Comparison of ENCODE assay signal across 15 cellular contexts in genomic region chr16:84833142-84833495, GRCh38. TPM values are rescaled to one million over a fixed set of nuclear protein-coding genes. Genes with fewer than 3 reads are reported as not detected.
DNase-seq lines count a peak whose midpoint lies in the region; ATAC-seq, FAIRE-seq and TF ChIP-seq lines count a peak whose summit lies in the region.
"Had no signal": no experiment of that assay in that cellular context is flagged by ENCODE, and none has a peak within 500 bp of the region (broad histone marks: within the 10 kb centered on the region; RNA-seq: fewer than 3 reads in every experiment).

No MANE protein-coding gene starts in this region.

- H3K4me1 ChIP-seq in GM23248 (ENCODE audit: insufficient read depth): peaks cover 51% of the 10 kb centered on the region
- no peaks in the 10 kb centered on the region; a peak in 2 of 5 replicates for H3K4me1 ChIP-seq in K562 (replicated peaks in 1 of 2; ENCODE audit: control insufficient read depth in 2 of 2, insufficient read depth in 2 of 2, low read length in 2 of 2)
- peaks cover 84% of the 10 kb centered on the region for H3K4me1 ChIP-seq in skeletal muscle satellite cell (ENCODE audit: control insufficient read depth, insufficient read depth, low read length)
- no peaks in the 10 kb centered on the region for H3K4me1 ChIP-seq in small intestine (ENCODE audit: control insufficient read depth in 2 of 2, insufficient read depth in 1 of 2, low read depth in 1 of 2, low read length in 1 of 2)
- peaks cover 3 to 21% of the 10 kb centered on the region in 2 donors for H3K4me1 ChIP-seq in left lung

- 80 to 82% methylated on average over 10 of the region's 10 CpGs for WGBS in GM23248 (ENCODE audit: low coverage in 1 of 2, low lambda C conversion rate in 2 of 2, missing lambda C conversion rate in 2 of 2), 2 experiments
- WGBS in K562 (ENCODE audit: insufficient coverage, low coverage, missing lambda C conversion rate): 2% methylated on average over 10 of the region's 10 CpGs
- 69 to 84% (median 82%) methylated on average over 10 of the region's 10 CpGs for WGBS in small intestine, 3 donors

- H3K9me2 ChIP-seq in GM23248 (ENCODE audit: insufficient read depth): no peaks in the 10 kb centered on the region

- no peaks in the 10 kb centered on the region for H3K36me3 ChIP-seq in GM23248 (ENCODE audit: low read depth)
- no peaks in the 10 kb centered on the region for H3K36me3 ChIP-seq in K562 (ENCODE audit: control insufficient read depth, insufficient read depth, low read length)
- H3K36me3 ChIP-seq in skeletal muscle satellite cell (ENCODE audit: insufficient read depth, low read length): peaks cover 5% of the 10 kb centered on the region
- no peaks in the 10 kb centered on the region for H3K36me3 ChIP-seq in small intestine (ENCODE audit: control insufficient read depth in 2 of 2, insufficient read depth in 2 of 2, low read length in 2 of 2)
- no peaks in the 10 kb centered on the region for H3K36me3 ChIP-seq in left lung
- H3K36me3 ChIP-seq: WERI-Rb-1 had no signal

- H4K20me1 ChIP-seq in GM23248 (ENCODE audit: insufficient read depth): no peaks in the 10 kb centered on the region
- peaks cover 25% of the 10 kb centered on the region; the same call in 1 of the 2 replicates for H4K20me1 ChIP-seq in K562 (replicated peaks; ENCODE audit: control insufficient read depth, insufficient read depth, low read length)

- no peak overlapping the region for H2AFZ ChIP-seq in GM23248
- H2AFZ ChIP-seq in K562 (ENCODE audit: low read depth, low read length): no peak overlapping the region

- H3K9me1 ChIP-seq in K562 (ENCODE audit: control insufficient read depth, insufficient read depth, low read length): no peaks in the 10 kb centered on the region

- ATAC-seq in K562 (no peak), left lobe of liver (peak; percentile 29), left lung (no peak)
- ATAC-seq: effector memory CD8-positive, alpha-beta T cell had no signal

- no peak for TF ChIP-seq EP300 in K562 (IDR thresholded peaks at IDR 0.05; ENCODE audit: low read length)

- H3K27me3 ChIP-seq in GM23248 (replicated peaks; ENCODE audit: insufficient read depth) (no peaks in the 10 kb centered on the region), K562 (ENCODE audit: control insufficient read depth in 2 of 2, insufficient read depth in 2 of 2, low read length in 2 of 2) (peaks cover 81 to 93% of the 10 kb centered on the region in 2 experiments), skeletal muscle satellite cell (ENCODE audit: control insufficient read depth, insufficient read depth, low read length) (no peaks in the 10 kb centered on the region), small intestine (ENCODE audit: control insufficient read depth in 2 of 2, insufficient read depth in 2 of 2, low read length in 2 of 2) (no peaks in the 10 kb centered on the region), left lung (peaks cover 0 to 41% of the 10 kb centered on the region in 2 donors)

- TF ChIP-seq RAD21 in K562 (CRISPR knock-in tag; conservative IDR thresholded peaks at IDR 0.05 in 1 of 2, IDR thresholded peaks at IDR 0.05 in 1 of 2): no peak

- H3K27ac ChIP-seq in GM23248 (peak overlapping the region; percentile 97), K562 (ENCODE audit: extremely low read depth, low read depth, low read length) (no peak overlapping the region), small intestine (ENCODE audit: low read depth in 1 of 2, low read length in 1 of 2) (peak overlapping the region in 1 of 2 donors; percentile 92), left lung (peak overlapping the region in 1 of 2 donors; percentile 73)
- H3K27ac ChIP-seq: WERI-Rb-1 had no signal

- H3K4me3 ChIP-seq in GM23248 (peak overlapping the region; percentile 63), K562 (no peak overlapping the region), skeletal muscle satellite cell (ENCODE audit: low read length) (peak overlapping the region; percentile 60), small intestine (ENCODE audit: low read depth in 1 of 2, low read length in 2 of 2) (no peak overlapping the region), left lung (no peak overlapping the region)

- TF ChIP-seq POLR2A in K562 (conservative IDR thresholded peaks at IDR 0.05): no peak

- no TSS peak for BruUV-seq in K562 (replicated peaks; lab: Mats Ljungman, UMichigan)

- DNase-seq in GM23248: no peak
- DNase-seq in K562 (ENCODE audit: extremely low read depth in 1 of 4, low spot score in 3 of 4): no peak
- no peak for DNase-seq in left lobe of liver (ENCODE audit: low spot score)
- DNase-seq in small intestine: no peak
- no peak for DNase-seq in left lung
- no peak for DNase-seq in medulla oblongata (ENCODE audit: extremely low spot score)
- DNase-seq in G401 (ENCODE audit: low spot score): no peak
- DNase-seq: AML-193; effector memory CD8-positive, alpha-beta T cell; hypothalamus; midbrain; NCI-H2029 treated with DMSO at 0.1 percent for 48 hours; SIG-M5; WERI-Rb-1 had no signal

- POLR2A ChIA-PET in K562 (lab: Yijun Ruan, JAX): interaction anchor here (1.0 to 1.1 kb wide), 2 partner anchors 14 kb away, joined by 3 to 5 read pairs; partner anchors contain the start of gene CRISPLD2

- in situ Hi-C loops in GM23248 (cut with MboI): no loop called here
- in situ Hi-C loops in K562 (cut with MboI): no loop called here
- in situ Hi-C loops in G401 (cut with HindIII; ENCODE audit: low sequenced_read_pairs): no loop called here

- peaks cover 28% of the 10 kb centered on the region; the same call in 1 of the 2 replicates for H3K79me2 ChIP-seq in GM23248 (ENCODE audit: insufficient read depth)
- no peaks in the 10 kb centered on the region for H3K79me2 ChIP-seq in K562 (ENCODE audit: control insufficient read depth, insufficient read depth, low read length)

- H3K4me2 ChIP-seq in GM23248 (ENCODE audit: unreplicated experiment) (peak overlapping the region; percentile 81), K562 (ENCODE audit: insufficient read depth, low read length) (peak overlapping the region; percentile 53; the same call in 1 of the 2 replicates), skeletal muscle satellite cell (ENCODE audit: low read length) (peak overlapping the region; percentile 81)

- CTCF ChIA-PET in K562 (lab: Yijun Ruan, JAX; ENCODE audit: low intra/inter-chr PET ratio): no interaction called here

- H3K9me3 ChIP-seq in GM23248 (ENCODE audit: low read depth) (no peaks in the 10 kb centered on the region), K562 (replicated peaks; ENCODE audit: control insufficient read depth, insufficient read depth, low read depth, low read length) (no peaks in the 10 kb centered on the region), skeletal muscle satellite cell (replicated peaks; ENCODE audit: low read length) (no peaks in the 10 kb centered on the region), small intestine (ENCODE audit: control insufficient read depth, low read depth) (no peaks in the 10 kb centered on the region), left lung (no peaks in the 10 kb centered on the region)

- H3K9ac ChIP-seq in GM23248 (peak overlapping the region; percentile 85), K562 (ENCODE audit: insufficient read depth in 1 of 2, low read depth in 2 of 2, low read length in 2 of 2) (no peak overlapping the region), skeletal muscle satellite cell (ENCODE audit: low read depth, low read length) (peak overlapping the region; percentile 83)

- H3F3A ChIP-seq in GM23248 (ENCODE audit: insufficient read depth): peaks cover 43% of the 10 kb centered on the region

- TF ChIP-seq CTCF in K562 (IDR thresholded peaks at IDR 0.05 in 2 of 3, conservative IDR thresholded peaks at IDR 0.05 in 1 of 3; ENCODE audit: insufficient read depth in 2 of 3, low read depth in 1 of 3, low read length in 3 of 3): no peak
- no peak for TF ChIP-seq CTCF in left lung (IDR thresholded peaks at IDR 0.05)

- peak; percentile 68 for FAIRE-seq in K562 (lab: Jason Lieb, UNC)
- no peak for FAIRE-seq in small intestine (lab: Jason Lieb, UNC)

- intact Hi-C loops in K562 (cut with micrococcal nuclease) (no loop called here), left lung (cut with DNase I) (no loop called here)

TF ChIP-seq in K562, 482 proteins besides CTCF, POLR2A, EP300 and RAD21 (continues in another document):
- TF ChIP-seq NR2F6 (CRISPR knock-in tag; IDR thresholded peaks at IDR 0.05) (no peak), PCBP2 (IDR thresholded peaks at IDR 0.05; ENCODE audit: low read depth, low read length, poor library complexity, severe bottlenecking) (no peak), NR1H2 (CRISPR knock-in tag; IDR thresholded peaks at IDR 0.05) (no peak), ZNF696 (CRISPR knock-in tag; conservative IDR thresholded peaks at IDR 0.05) (no peak), U2AF2 (optimal IDR thresholded peaks at IDR 0.05; ENCODE audit: low read depth, low read length) (no peak)

RNA-seq across cellular contexts. Expression of gene CRISPLD2, which starts 13.3 kb away (rescaled TPM):
- total RNA-seq in GM23248 (2014; rRNA removed; shearing (Covaris generic)): 36.2 and 36.3 TPM in 2 replicates
- polyA plus RNA-seq in GM23248 (2016; fragmentation: Nextera tagmentation; extraction: Ambion mirVana) (21.5 and 22.6 TPM in 2 replicates), K562 (2011; rRNA removed) (0.05 TPM in 1 of 2 replicates, not detected in the other), K562 (2014; fragmentation: Illumina TruSeq; extraction: Trizol) (0.03 and 0.06 TPM in 2 replicates), K562 (2014; fragmentation: Nextera tagmentation; extraction: Ambion mirVana) (under 1 TPM in 1 of 2 experiments, not detected in 1; 0.03 TPM), K562 (2014; rRNA removed) (0.08 TPM in 1 of 2 replicates, not detected in the other), small intestine (10 to 100 TPM in 1 of 3 donors, 1 to 10 TPM in 1, under 1 TPM in 1; 0.89 to 31.4 (median 4.6) TPM)
- total RNA-seq in K562 (2011; cell fraction: chromatin; rRNA removed; ENCODE audit: low replicate concordance): 0.42 TPM in 1 of 2 replicates, not detected in the other
- 0.13 and 0.17 TPM in 2 replicates for total RNA-seq in K562 (2011; cell fraction: nucleolus; rRNA removed)
- total RNA-seq in K562 (2011; cell fraction: nucleoplasm; rRNA removed): 0.31 TPM in 1 of 2 replicates, not detected in the other
- total RNA-seq in K562 (2014; rRNA removed) (0.12 TPM in 1 of 2 replicates, not detected in the other), K562 (2014; rRNA removed; fragmentation: Illumina TruSeq; extraction: Trizol) (0.04 and 0.10 TPM in 2 replicates), K562 (2015; rRNA removed; fragmentation: Illumina TruSeq; extraction: Trizol) (not detected in 2 replicates), K562 (2021) (0.22 and 0.24 TPM in 2 replicates), left lobe of liver (4.5 TPM), left lung (100 to 1,000 TPM in 1 of 2 donors, 10 to 100 TPM in 1; 86.6 to 106 TPM)
- polyA plus RNA-seq in K562 (2011; cell fraction: cytosol; rRNA removed): 0.03 and 0.19 TPM in 2 replicates
- 0.34 TPM in 1 of 2 replicates, not detected in the other for polyA plus RNA-seq in K562 (2011; cell fraction: nucleus; rRNA removed)
- polyA plus RNA-seq in K562 (2012): 0.07 and 0.16 TPM in 2 replicates
- polyA minus RNA-seq in K562 (2011; rRNA and poly(A)+ RNA removed): 0.04 and 0.06 TPM in 2 replicates
- polyA minus RNA-seq in K562 (2011; cell fraction: cytosol; rRNA and poly(A)+ RNA removed): not detected in 2 replicates
- 0.27 TPM in 1 of 2 replicates, not detected in the other for polyA minus RNA-seq in K562 (2011; cell fraction: nucleus; rRNA and poly(A)+ RNA removed)
- 26.4 and 46.7 TPM in 2 replicates for total RNA-seq in skeletal muscle satellite cell (2012; rRNA removed)
- total RNA-seq in G401 (2014; rRNA removed; shearing (Covaris generic)): 0.03 TPM in 1 of 2 replicates, not detected in the other

Comparison
In these comparisons a context has a peak if more than half of its experiments do, and no peak if none do; other contexts are left out.
1. H3K4me3 ChIP-seq: peak in GM23248 (single experiment) and skeletal muscle satellite cell (single experiment); none in K562 (single experiment), small intestine (0 of 2) and left lung (0 of 2).
2. H3K9ac ChIP-seq: peak in GM23248 (single experiment) and skeletal muscle satellite cell (single experiment); none in K562 (0 of 2).
3. Peak in every context shown above with its lines, with median percentiles within 50 percentile points of each other: H3K4me2 ChIP-seq.